Comparison of ENCODE assay signal across 18 cellular contexts in genomic region chr4:124590480-124590879, GRCh38.
"Had no signal": no experiment of that assay in that cellular context is flagged by ENCODE, and none has a peak within 500 bp of the region (broad histone marks: within the 10 kb centered on the region; RNA-seq: fewer than 3 reads in every experiment).

No MANE protein-coding gene starts in this region.

- H3K36me3 ChIP-seq: breast epithelium, left lung, ovary, thoracic aorta, upper lobe of right lung had no signal

- DNase-seq: activated CD4-positive, alpha-beta T cell treated with anti-CD3 and anti-CD28 coated beads for 1 hour; activated CD4-positive, alpha-beta T cell treated with anti-CD3 and anti-CD28 coated beads, Interleukin-2, amount 50 U/mL, for 4 hours; activated naive CD4-positive, alpha-beta T cell treated with anti-CD3 and anti-CD28 coated beads for 36 hours; activated naive CD8-positive, alpha-beta T cell treated with anti-CD3 and anti-CD28 coated beads, Interleukin-2, amount 50 U/mL, for 24 hours; activated T-cell treated with anti-CD3 and anti-CD28 coated beads for 4 hours; aorta; cerebellar nuclear complex; effector CD8-positive, alpha-beta T cell; foreskin fibroblast; hippocampal formation; left lung; mammary epithelial cell; ovary; stimulated activated CD4-positive, alpha-beta T cell treated with anti-CD3 and anti-CD28 coated beads, Interleukin-1b, Interleukin-23, amount 100 ng/mL, for 48 hours; upper lobe of right lung had no signal

- H3K4me1 ChIP-seq: breast epithelium, left lung, upper lobe of right lung had no signal

- H3K27ac Mint-ChIP-seq: activated naive CD4-positive, alpha-beta T cell treated with anti-CD3 and anti-CD28 coated beads for 36 hours; activated naive CD8-positive, alpha-beta T cell treated with anti-CD3 and anti-CD28 coated beads, Interleukin-2, amount 50 U/mL, for 24 hours had no signal

- H3K27me3 ChIP-seq: breast epithelium, left lung, ovary, upper lobe of right lung had no signal

- H3K27me3 Mint-ChIP-seq: activated naive CD8-positive, alpha-beta T cell treated with anti-CD3 and anti-CD28 coated beads, Interleukin-2, amount 50 U/mL, for 24 hours had no signal

- ATAC-seq: activated naive CD8-positive, alpha-beta T cell treated with anti-CD3 and anti-CD28 coated beads, Interleukin-2, amount 50 U/mL, for 24 hours; left lung; upper lobe of right lung had no signal

- H3K9me3 ChIP-seq: breast epithelium, ovary had no signal

- H3K4me1 Mint-ChIP-seq: activated naive CD8-positive, alpha-beta T cell treated with anti-CD3 and anti-CD28 coated beads, Interleukin-2, amount 50 U/mL, for 24 hours had no signal

- H3K27ac ChIP-seq: breast epithelium, left lung, ovary, thoracic aorta, upper lobe of right lung, VCaP had no signal

- H3K4me3 Mint-ChIP-seq: activated naive CD4-positive, alpha-beta T cell treated with anti-CD3 and anti-CD28 coated beads for 36 hours; activated naive CD8-positive, alpha-beta T cell treated with anti-CD3 and anti-CD28 coated beads, Interleukin-2, amount 50 U/mL, for 24 hours had no signal

- H3K4me3 ChIP-seq: breast epithelium, left lung, ovary, thoracic aorta, upper lobe of right lung had no signal
